Comparison of ENCODE assay signal across 15 cellular contexts in genomic region chr12:110733857-110734373, GRCh38. TPM values are rescaled to one million over a fixed set of nuclear protein-coding genes. Genes with fewer than 3 reads are reported as not detected.
DNase-seq lines count a peak whose midpoint lies in the region; ATAC-seq, FAIRE-seq and TF ChIP-seq lines count a peak whose summit lies in the region.
"Had no signal": no experiment of that assay in that cellular context is flagged by ENCODE, and none has a peak within 500 bp of the region (broad histone marks: within the 10 kb centered on the region; RNA-seq: fewer than 3 reads in every experiment).

No MANE protein-coding gene starts in this region.

- H3K4me1 ChIP-seq in SK-N-SH (ENCODE audit: control insufficient read depth in 1 of 2, insufficient read depth in 2 of 2, low read depth in 1 of 2, low read length in 1 of 2): peaks cover 13 to 33% of the 10 kb centered on the region in 2 experiments
- peaks cover 5% of the 10 kb centered on the region for H3K4me1 ChIP-seq in astrocyte (ENCODE audit: insufficient read depth, low read length)
- H3K4me1 ChIP-seq in osteoblast (ENCODE audit: insufficient read depth, low read length): peaks cover 33% of the 10 kb centered on the region
- no peaks in the 10 kb centered on the region for H3K4me1 ChIP-seq in aorta (ENCODE audit: control insufficient read depth in 1 of 2, insufficient read depth in 2 of 2, low read length in 2 of 2)

- no peak for FAIRE-seq in astrocyte (lab: Jason Lieb, UNC)

- H3K9ac ChIP-seq in SK-N-SH (no peak overlapping the region), astrocyte (ENCODE audit: low read length) (no peak overlapping the region)

- H3K9me2 ChIP-seq in SK-N-SH: no peaks in the 10 kb centered on the region

- no peak for TF ChIP-seq EP300 in SK-N-SH (IDR thresholded peaks at IDR 0.05; ENCODE audit: borderline replicate concordance in 1 of 2, low read depth in 1 of 2, low read length in 1 of 2)

- no peaks in the 10 kb centered on the region for H3F3A ChIP-seq in SK-N-SH (replicated peaks; ENCODE audit: insufficient read depth)

- H3K27ac Mint-ChIP-seq in IgD-negative memory B cell: peak overlapping the region; percentile 17 to 89 (median 34)
- H3K27ac Mint-ChIP-seq in astrocyte (ENCODE audit: unreplicated experiment): peak overlapping the region; percentile 11

- H3K36me3 ChIP-seq in SK-N-SH (replicated peaks in 1 of 2; ENCODE audit: control insufficient read depth in 1 of 2, insufficient read depth in 2 of 2, low read length in 1 of 2) (peaks cover 32 to 57% of the 10 kb centered on the region in 2 experiments), astrocyte (ENCODE audit: insufficient read depth, low read length) (peaks cover 20% of the 10 kb centered on the region), osteoblast (ENCODE audit: insufficient read depth, low read length) (peaks cover 30% of the 10 kb centered on the region), aorta (ENCODE audit: control insufficient read depth in 1 of 2, insufficient read depth in 2 of 2, low read length in 1 of 2) (peaks cover 3% of the 10 kb centered on the region in 2 donors)

- H3K27me3 Mint-ChIP-seq in IgD-negative memory B cell (no peaks in the 10 kb centered on the region), astrocyte (ENCODE audit: low read depth, unreplicated experiment) (no peaks in the 10 kb centered on the region)

- intact Hi-C loops in aorta (cut with DNase I): no loop called here

- no peak overlapping the region for H2AFZ ChIP-seq in SK-N-SH (ENCODE audit: low read depth)
- no peak overlapping the region for H2AFZ ChIP-seq in astrocyte (ENCODE audit: low read depth, low read length)
- no peak overlapping the region for H2AFZ ChIP-seq in osteoblast (ENCODE audit: low read length)
- H2AFZ ChIP-seq: PC-9 had no signal

- H3K9me3 Mint-ChIP-seq in IgD-negative memory B cell (no peaks in the 10 kb centered on the region), astrocyte (ENCODE audit: unreplicated experiment) (no peaks in the 10 kb centered on the region)

- ATAC-seq in SK-N-SH treated with all-trans-retinoic acid at 6 μM for 48 hours (no peak), aorta (ENCODE audit: low FRiP score) (no peak)
- ATAC-seq: esophagus mucosa had no signal

- WGBS in SK-N-SH (ENCODE audit: low lambda C conversion rate): 89% methylated on average over 2 of the region's 2 CpGs
- WGBS in aorta, 2 donors: 56 to 59% methylated on average over 2 of the region's 2 CpGs

- H3K9me3 ChIP-seq in SK-N-SH (no peaks in the 10 kb centered on the region), astrocyte (ENCODE audit: insufficient read depth, low read depth, low read length) (no peaks in the 10 kb centered on the region), osteoblast (ENCODE audit: low read depth, low read length) (no peaks in the 10 kb centered on the region), aorta (ENCODE audit: control insufficient read depth, low read length) (no peaks in the 10 kb centered on the region)

- H3K4me3 ChIP-seq in SK-N-SH (ENCODE audit: low read depth in 2 of 2, low read length in 1 of 2) (no peak overlapping the region), astrocyte (ENCODE audit: insufficient read depth, low read depth, low read length) (no peak overlapping the region), osteoblast (ENCODE audit: insufficient read depth, low read length) (no peak overlapping the region), aorta (ENCODE audit: low read length in 2 of 2) (no peak overlapping the region)
- H3K4me3 ChIP-seq: PC-9 had no signal

- H3K36me3 Mint-ChIP-seq in IgD-negative memory B cell: peaks cover 3% of the 10 kb centered on the region
- peaks cover 12% of the 10 kb centered on the region for H3K36me3 Mint-ChIP-seq in astrocyte (ENCODE audit: low read depth, unreplicated experiment)

- H3K4me2 ChIP-seq in SK-N-SH: 0 out of 2 replicates have a peak overlapping the region, but pooled peaks have one; percentile 1
- no peak overlapping the region for H3K4me2 ChIP-seq in astrocyte (ENCODE audit: low read length)
- peak overlapping the region; percentile 47 for H3K4me2 ChIP-seq in osteoblast (ENCODE audit: insufficient read depth, low read length)
- H3K4me2 ChIP-seq: PC-9 had no signal

- no peaks in the 10 kb centered on the region for H3K27me3 ChIP-seq in SK-N-SH (ENCODE audit: insufficient read depth)
- no peaks in the 10 kb centered on the region for H3K27me3 ChIP-seq in astrocyte (ENCODE audit: insufficient read depth, low read length)
- no peaks in the 10 kb centered on the region for H3K27me3 ChIP-seq in osteoblast (ENCODE audit: insufficient read depth, low read length)
- H3K27me3 ChIP-seq in aorta (ENCODE audit: control insufficient read depth in 1 of 2, insufficient read depth in 2 of 2, low read length in 1 of 2): no peaks in the 10 kb centered on the region

- peaks cover 85% of the 10 kb centered on the region for H4K20me1 ChIP-seq in SK-N-SH (ENCODE audit: insufficient read depth)
- H4K20me1 ChIP-seq in astrocyte (ENCODE audit: insufficient read depth, low read length): peaks cover 89% of the 10 kb centered on the region
- peaks cover 66% of the 10 kb centered on the region for H4K20me1 ChIP-seq in osteoblast (ENCODE audit: insufficient read depth, low read length)

- TF ChIP-seq CTCF in SK-N-SH (IDR thresholded peaks at IDR 0.05): no peak
- no peak for TF ChIP-seq CTCF in astrocyte (IDR thresholded peaks at IDR 0.05; ENCODE audit: insufficient read depth, low read depth, low read length)
- TF ChIP-seq CTCF in osteoblast (IDR thresholded peaks at IDR 0.05; ENCODE audit: extremely low read depth, low read depth, low read length): no peak

- H3K27ac ChIP-seq in SK-N-SH (ENCODE audit: low read depth in 2 of 2, low read length in 1 of 2): 0 out of 4 replicates have a peak overlapping the region, but pooled peaks of 1 of the 2 experiments have one; percentile 3
- no peak overlapping the region for H3K27ac ChIP-seq in astrocyte (ENCODE audit: low read depth, low read length)
- H3K27ac ChIP-seq in osteoblast (ENCODE audit: low read depth, low read length): no peak overlapping the region
- no peak overlapping the region for H3K27ac ChIP-seq in aorta (ENCODE audit: low read depth in 1 of 2, low read length in 2 of 2)
- H3K27ac ChIP-seq: PC-9 had no signal

- H3K4me1 Mint-ChIP-seq in IgD-negative memory B cell: peaks cover 44 to 50% (median 49%) of the 10 kb centered on the region in 3 donors
- peaks cover 29% of the 10 kb centered on the region for H3K4me1 Mint-ChIP-seq in astrocyte (ENCODE audit: low read depth, unreplicated experiment)

- CTCF ChIA-PET in SK-N-SH (lab: Yijun Ruan, JAX): interaction anchor here (1.2 kb wide), 1 partner anchor 90 kb away, joined by 3 read pairs; no protein-coding TSS in a partner anchor

- TF ChIP-seq RAD21 in SK-N-SH (IDR thresholded peaks at IDR 0.05; ENCODE audit: low read length): no peak

- POLR2A ChIA-PET in SK-N-SH (lab: Yijun Ruan, JAX): interaction anchor here (0.8 kb wide), 1 partner anchor 8 kb away, joined by 3 read pairs; no protein-coding TSS in a partner anchor

- DNase-seq in SK-N-SH (no peak), astrocyte (ENCODE audit: low read depth) (no peak), osteoblast (ENCODE audit: insufficient read length, low spot score, missing footprints) (no peak), aorta (no peak)
- no peak for DNase-seq in stimulated activated naive CD4-positive, alpha-beta T cell (lab: John Stamatoyannopoulos, UW)
- no peak for DNase-seq in stimulated activated CD4-positive, alpha-beta T cell treated with anti-CD3 and anti-CD28 coated beads, Interleukin-4, amount 100 ng/mL, for 4 hours
- DNase-seq: 8988T; central memory CD4-positive, alpha-beta T cell; mesendoderm; NCI-H2081; PC-9; stimulated activated CD4-positive, alpha-beta T cell treated with anti-CD3 and anti-CD28 coated beads, Interleukin-2, amount 100 ng/mL, for 48 hours had no signal

- H3K79me2 ChIP-seq in SK-N-SH (ENCODE audit: insufficient read depth) (peaks cover 100% of the 10 kb centered on the region), astrocyte (ENCODE audit: insufficient read depth, low read length) (peaks cover 96% of the 10 kb centered on the region), osteoblast (ENCODE audit: insufficient read depth, low read length) (peaks cover 100% of the 10 kb centered on the region)

- H3K4me3 Mint-ChIP-seq in IgD-negative memory B cell: peak overlapping the region in 1 of 4 donors; percentile 34
- no peak overlapping the region for H3K4me3 Mint-ChIP-seq in astrocyte (ENCODE audit: unreplicated experiment)

TF ChIP-seq in SK-N-SH, 30 proteins besides CTCF, POLR2A, EP300 and RAD21 (continues in another document):
- no peak for TF ChIP-seq USF1 (IDR thresholded peaks at IDR 0.05; ENCODE audit: borderline replicate concordance, low read depth)
- TF ChIP-seq SMC3 (IDR thresholded peaks at IDR 0.05; ENCODE audit: low read depth, low read length): no peak

TF ChIP-seq in SK-N-SH treated with all-trans-retinoic acid at 6 μM for 48 hours, 23 proteins besides CTCF, POLR2A, EP300 and RAD21 (continues in another document):
- TF ChIP-seq CSRNP3 (CRISPR knock-in tag; IDR thresholded peaks at IDR 0.05): no peak
- no peak for TF ChIP-seq GLIS3 (CRISPR knock-in tag; IDR thresholded peaks at IDR 0.05)

RNA-seq across cellular contexts. Expression of gene PPP1CC, which starts 8.8 kb away (rescaled TPM):
- polyA plus RNA-seq in SK-N-SH (2012; rRNA removed) (62.0 and 74.3 TPM in 2 replicates), IgD-negative memory B cell (184 TPM), aorta (100 to 1,000 TPM in 1 of 2 donors, 10 to 100 TPM in 1; 84.4 to 178 TPM)
- polyA plus RNA-seq in SK-N-SH (2012; cell fraction: cytosol; rRNA removed): 90.5 and 111 TPM in 2 replicates
- polyA plus RNA-seq in SK-N-SH (2012; cell fraction: nucleus; rRNA removed): 34.3 and 68.3 TPM in 2 replicates
- total RNA-seq in astrocyte (94.8 and 107 TPM in 2 replicates), osteoblast (107 and 114 TPM in 2 replicates), aorta (10 to 100 TPM; 73.8 to 85.8 TPM)

RNA-seq across cellular contexts. Expression of gene HVCN1, which starts 45.0 kb away (rescaled TPM):
- 0.03 TPM in 2 replicates for polyA plus RNA-seq in SK-N-SH (2012; rRNA removed)
- 0.03 and 0.10 TPM in 2 replicates for polyA plus RNA-seq in SK-N-SH (2012; cell fraction: cytosol; rRNA removed)
- 0.09 TPM in 1 of 2 replicates, not detected in the other for polyA plus RNA-seq in SK-N-SH (2012; cell fraction: nucleus; rRNA removed)
- polyA plus RNA-seq in IgD-negative memory B cell: 441 TPM
- 0.94 and 1.0 TPM in 2 replicates for total RNA-seq in astrocyte
- total RNA-seq in osteoblast: 2.1 and 2.9 TPM in 2 replicates
- total RNA-seq in aorta: 10 to 100 TPM in 1 of 2 donors, 1 to 10 TPM in 1; 4.1 to 10.1 TPM
- 1 to 10 TPM; 6.0 to 8.6 TPM for polyA plus RNA-seq in aorta
